ENCODE assay signal across 1 cellular context in genomic region chr20:62859721-62860120, GRCh38.
A peak's percentile ranks its signal among the peaks of the same experiment; 100 is the strongest.
TF ChIP-seq lines count a peak whose summit lies in the region.

No MANE protein-coding gene starts in this region.

TF ChIP-seq in K562, 482 proteins besides CTCF, POLR2A, EP300 and RAD21:
- TF ChIP-seq ZNF146 (CRISPR knock-in tag; IDR thresholded peaks at IDR 0.05; ENCODE audit: unreplicated experiment) (no peak), SP1 (CRISPR knock-in tag; IDR thresholded peaks at IDR 0.05) (0 out of 2 replicates have a peak, but pooled peaks have one; percentile 7), KDM5B (IDR thresholded peaks at IDR 0.05; ENCODE audit: insufficient replicate concordance, low read depth, low read length) (no peak), BRF1 (IDR thresholded peaks at IDR 0.05; ENCODE audit: borderline replicate concordance, extremely low read depth, insufficient read length) (no peak), SMAD4 (CRISPR knock-in tag; conservative IDR thresholded peaks at IDR 0.05) (no peak), RBM39 (optimal IDR thresholded peaks at IDR 0.05; ENCODE audit: low read depth, low read length) (no peak), COPS2 (conservative IDR thresholded peaks at IDR 0.05) (no peak), PBX2 (CRISPR knock-in tag; IDR thresholded peaks at IDR 0.05; ENCODE audit: low read depth) (no peak), PBX2 (tag; conservative IDR thresholded peaks at IDR 0.05; ENCODE audit: low read depth) (no peak), ZBTB33 (CRISPR knock-in tag; IDR thresholded peaks at IDR 0.05) (0 out of 2 replicates have a peak, but pooled peaks have one; percentile 12)
TF ChIP-seq in K562: peak in this region for 2.
